1 cellular context compared by ENCODE assay signal in the genomic region with DNA sequence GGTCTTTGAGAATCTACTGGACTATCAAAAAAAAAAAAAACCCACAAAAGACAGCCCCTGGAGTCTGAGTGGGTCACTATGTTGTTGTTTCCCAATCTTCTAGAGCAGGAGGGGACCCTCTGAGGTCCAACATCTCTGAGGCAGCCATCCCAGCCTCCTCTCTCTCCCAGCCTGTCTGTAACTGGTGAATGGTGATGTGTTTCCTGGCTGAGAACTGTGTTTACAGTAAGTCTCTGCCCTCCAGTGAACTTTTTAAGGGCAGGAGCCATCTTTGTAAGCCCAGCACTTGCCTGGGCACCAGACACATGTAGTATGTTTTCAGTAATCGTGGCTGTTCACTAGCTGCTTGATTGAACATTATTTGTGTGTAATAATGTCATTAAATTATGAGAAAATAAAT.
TF ChIP-seq lines count a peak whose summit lies in the region.

No MANE protein-coding gene starts in this region.

TF ChIP-seq in HepG2, 621 proteins besides CTCF, POLR2A, EP300 and RAD21 (continued from another document):
- TF ChIP-seq PRDM4 (CRISPR knock-in tag; IDR thresholded peaks at IDR 0.05; ENCODE audit: borderline replicate concordance) (no peak), RBFOX2 (IDR thresholded peaks at IDR 0.05; ENCODE audit: low read depth, low read length) (no peak), TCF7L2 (IDR thresholded peaks at IDR 0.05; ENCODE audit: low read depth, low read length) (no peak), CEBPG (CRISPR knock-in tag; IDR thresholded peaks at IDR 0.05) (no peak), IKZF1 (IDR thresholded peaks at IDR 0.05) (no peak)
